Comparison of ENCODE assay signal across 8 cellular contexts in genomic region chr4:82372874-82373815, GRCh38. TPM values are rescaled to one million over a fixed set of nuclear protein-coding genes. Genes with fewer than 3 reads are reported as not detected.
A peak's percentile ranks its signal among the peaks of the same experiment; 100 is the strongest.
DNase-seq lines count a peak whose midpoint lies in the region; ATAC-seq, FAIRE-seq and TF ChIP-seq lines count a peak whose summit lies in the region.

No MANE protein-coding gene starts in this region.

- FAIRE-seq in GM12891 (lab: Jason Lieb, UNC): no peak

- peaks cover 42% of the 10 kb centered on the region for H3K4me1 Mint-ChIP-seq in T-helper 1 cell treated with Interleukin-12 subunit alpha and Interleukin-12 subunit beta and Interleukin-4 antibody, amounts not matched to agents 30 μg/mL and 1 μg/mL, for 36 hours (ENCODE audit: low read depth)

- peaks cover 81% of the 10 kb centered on the region for H3K79me2 ChIP-seq in hepatocyte

- 2% methylated on average over 51 of the region's 75 CpGs for WGBS in hepatocyte (ENCODE audit: low lambda C conversion rate, missing lambda C conversion rate)

- H3K36me3 Mint-ChIP-seq in T-helper 1 cell treated with Interleukin-12 subunit alpha and Interleukin-12 subunit beta and Interleukin-4 antibody, amounts not matched to agents 30 μg/mL and 1 μg/mL, for 36 hours (ENCODE audit: low read depth): peaks cover 48% of the 10 kb centered on the region

- peak overlapping the region; percentile 96 for H3K4me3 ChIP-seq in hepatocyte
- H3K4me3 ChIP-seq in retinal pigment epithelial cell (ENCODE audit: low read length): peak overlapping the region; percentile 96

- TF ChIP-seq CTCF in hepatocyte (IDR thresholded peaks at IDR 0.05; ENCODE audit: poor library complexity) (no peak), retinal pigment epithelial cell (conservative IDR thresholded peaks at IDR 0.05; ENCODE audit: low read depth, low read length) (no peak)

- H4K20me1 ChIP-seq in hepatocyte (ENCODE audit: insufficient read depth, poor library complexity, severe bottlenecking): peaks cover 53% of the 10 kb centered on the region

- H3K27me3 ChIP-seq in hepatocyte: no peaks in the 10 kb centered on the region

- H3K9me3 Mint-ChIP-seq in T-helper 1 cell treated with Interleukin-12 subunit alpha and Interleukin-12 subunit beta and Interleukin-4 antibody, amounts not matched to agents 30 μg/mL and 1 μg/mL, for 36 hours: peaks cover 3% of the 10 kb centered on the region

- TF ChIP-seq POLR2A in GM12891 (IDR thresholded peaks at IDR 0.05; ENCODE audit: low read depth, low read length): peak; percentile 22

- peak; percentile 22 for ATAC-seq in HG02759 (IDR thresholded peaks at IDR 0.05; ENCODE audit: unreplicated experiment)

- H3K9me2 ChIP-seq in hepatocyte (replicated peaks; ENCODE audit: insufficient read depth): no peaks in the 10 kb centered on the region

- H3K4me3 Mint-ChIP-seq in T-helper 1 cell treated with Interleukin-12 subunit alpha and Interleukin-12 subunit beta and Interleukin-4 antibody, amounts not matched to agents 30 μg/mL and 1 μg/mL, for 36 hours: peak overlapping the region; percentile 98

- peak overlapping the region; percentile 94 for H3K4me2 ChIP-seq in hepatocyte

- H3K27ac Mint-ChIP-seq in T-helper 1 cell treated with Interleukin-12 subunit alpha and Interleukin-12 subunit beta and Interleukin-4 antibody, amounts not matched to agents 30 μg/mL and 1 μg/mL, for 36 hours: peak overlapping the region; percentile 100

- no peaks in the 10 kb centered on the region for H3K9me3 ChIP-seq in hepatocyte (ENCODE audit: low read depth)

- H3K36me3 ChIP-seq in hepatocyte (replicated peaks; ENCODE audit: insufficient read depth, low read depth): no peaks in the 10 kb centered on the region

- H2AFZ ChIP-seq in hepatocyte: peak overlapping the region; percentile 61

- DNase-seq in GM12891 (ENCODE audit: insufficient read length, low spot score) (peak; percentile 39), NCI-H1105 treated with DMSO at 0.1 percent for 48 hours (lab: John Stamatoyannopoulos, UW) (peak; percentile 47), hepatocyte (ENCODE audit: low spot score) (peak; percentile 87), retinal pigment epithelial cell (ENCODE audit: low read depth) (no peak), middle frontal gyrus (ENCODE audit: extremely low spot score, low spot score) (no peak)

- H3K27me3 Mint-ChIP-seq in T-helper 1 cell treated with Interleukin-12 subunit alpha and Interleukin-12 subunit beta and Interleukin-4 antibody, amounts not matched to agents 30 μg/mL and 1 μg/mL, for 36 hours (ENCODE audit: low read depth): peaks cover 4% of the 10 kb centered on the region

- peaks cover 21% of the 10 kb centered on the region for H3K4me1 ChIP-seq in hepatocyte (ENCODE audit: insufficient read depth)

- H3K27ac ChIP-seq in angular gyrus (ENCODE audit: low read depth, low read length) (peak overlapping the region; percentile 95), hepatocyte (peak overlapping the region; percentile 99)

TF ChIP-seq in GM12891, 5 proteins besides CTCF, POLR2A, EP300 and RAD21:
- TF ChIP-seq PAX5 (IDR thresholded peaks at IDR 0.05; ENCODE audit: insufficient read depth, low read length, severe bottlenecking): no peak
- peak; percentile 14; the same call in 1 of the 2 replicates for TF ChIP-seq TAF1 (IDR thresholded peaks at IDR 0.05; ENCODE audit: low read depth, low read length)
TF ChIP-seq in GM12891: peak in this region for 1.

RNA-seq across cellular contexts. Expression of gene HNRNPD, which starts 0.6 kb away (rescaled TPM):
- polyA plus RNA-seq in GM12891 (2012; ENCODE audit: low read depth, missing spikeins): 260 TPM
- 54.0 and 58.4 TPM in 2 replicates for total RNA-seq in hepatocyte
- polyA plus RNA-seq in hepatocyte: 231 and 263 TPM in 2 replicates

RNA-seq across cellular contexts. Expression of gene HNRNPDL, which starts 57.1 kb away (rescaled TPM):
- polyA plus RNA-seq in GM12891 (2012; ENCODE audit: low read depth, missing spikeins): 282 TPM
- 268 and 272 TPM in 2 replicates for total RNA-seq in hepatocyte
- 170 and 187 TPM in 2 replicates for polyA plus RNA-seq in hepatocyte

RNA-seq across cellular contexts. Expression of gene ENOPH1, which starts 57.2 kb away (rescaled TPM):
- polyA plus RNA-seq in GM12891 (2012; ENCODE audit: low read depth, missing spikeins): 27.0 TPM
- 51.9 and 59.6 TPM in 2 replicates for total RNA-seq in hepatocyte
- polyA plus RNA-seq in hepatocyte: 27.4 and 35.9 TPM in 2 replicates

Comparison
In these comparisons a context has a peak if more than half of its experiments do, and no peak if none do; other contexts are left out.
1. DNase-seq: peak in GM12891 (single experiment), NCI-H1105 treated with DMSO at 0.1 percent for 48 hours (single experiment) and hepatocyte (single experiment); none in retinal pigment epithelial cell (single experiment) and middle frontal gyrus (single experiment).